In genomic region chr17:75855310-75856061, GRCh38 we compare ENCODE assay signal across 1 cellular context.
TF ChIP-seq lines count a peak whose summit lies in the region.

TSS of gene WBP2 (minus strand) at chr17:75855335. CDS start at chr17:75855297, 38 bp downstream.

TF ChIP-seq in HepG2, 621 proteins besides CTCF, POLR2A, EP300 and RAD21 (continued from another document and continues in another):
- TF ChIP-seq ZNF574 (CRISPR knock-in tag; IDR thresholded peaks at IDR 0.05) (peak; percentile 90), YEATS4 (CRISPR knock-in tag; IDR thresholded peaks at IDR 0.05; ENCODE audit: borderline replicate concordance) (peak; percentile 92), ELF3 (CRISPR knock-in tag; IDR thresholded peaks at IDR 0.05) (peak; percentile 91), ZNF747 (CRISPR knock-in tag; IDR thresholded peaks at IDR 0.05; ENCODE audit: borderline replicate concordance) (peak; percentile 82; the same call in 1 of the 2 replicates), ZBTB1 (CRISPR knock-in tag; IDR thresholded peaks at IDR 0.05; ENCODE audit: borderline replicate concordance) (no peak), RNF219 (CRISPR knock-in tag; IDR thresholded peaks at IDR 0.05) (no peak; the same call in 1 of the 2 replicates), FLYWCH1 (CRISPR knock-in tag; IDR thresholded peaks at IDR 0.05) (no peak), IRX3 (CRISPR knock-in tag; IDR thresholded peaks at IDR 0.05; ENCODE audit: borderline replicate concordance, low read depth) (peak; percentile 76; the same call in 1 of the 2 replicates), NRL (CRISPR knock-in tag; IDR thresholded peaks at IDR 0.05; ENCODE audit: borderline replicate concordance) (peak; percentile 96; the same call in 1 of the 2 replicates), RFX5 (IDR thresholded peaks at IDR 0.05; ENCODE audit: low read depth, low read length) (no peak; the same call in 1 of the 2 replicates), ZBTB25 (CRISPR knock-in tag; IDR thresholded peaks at IDR 0.05) (peak; percentile 91), ZNF567 (CRISPR knock-in tag; IDR thresholded peaks at IDR 0.05; ENCODE audit: borderline replicate concordance) (peak; percentile 98), NCOA1 (CRISPR knock-in tag; IDR thresholded peaks at IDR 0.05) (peak; percentile 96; the same call in 1 of the 2 replicates), RBM39 (IDR thresholded peaks at IDR 0.05; ENCODE audit: low read depth, low read length, poor library complexity, severe bottlenecking) (peak; percentile 96), NFE2L2 (IDR thresholded peaks at IDR 0.05; ENCODE audit: low read length) (no peak), KDM3A (CRISPR knock-in tag; IDR thresholded peaks at IDR 0.05; ENCODE audit: low read depth) (peak; percentile 21; the same call in 1 of the 2 replicates), BCLAF1 (IDR thresholded peaks at IDR 0.05) (no peak), ZNF367 (CRISPR knock-in tag; IDR thresholded peaks at IDR 0.05; ENCODE audit: borderline replicate concordance) (no peak), ZNF703 (CRISPR knock-in tag; IDR thresholded peaks at IDR 0.05; ENCODE audit: borderline replicate concordance) (no peak), ZC3H4 (CRISPR knock-in tag; IDR thresholded peaks at IDR 0.05; ENCODE audit: borderline replicate concordance) (no peak), ZFP36L1 (CRISPR knock-in tag; IDR thresholded peaks at IDR 0.05) (0 out of 2 replicates have a peak, but pooled peaks have one; percentile 55), SOX6 (IDR thresholded peaks at IDR 0.05) (no peak), SOX6 (CRISPR knock-in tag; IDR thresholded peaks at IDR 0.05) (peak; percentile 63), ZNF230 (CRISPR knock-in tag; IDR thresholded peaks at IDR 0.05) (peak; percentile 61), ZNF138 (CRISPR knock-in tag; IDR thresholded peaks at IDR 0.05; ENCODE audit: low read depth) (no peak), GTF3A (CRISPR knock-in tag; conservative IDR thresholded peaks at IDR 0.05) (no peak), TCF7 (IDR thresholded peaks at IDR 0.05; ENCODE audit: low read depth) (no peak), NFAT5 (CRISPR knock-in tag; IDR thresholded peaks at IDR 0.05) (no peak), DPF2 (CRISPR knock-in tag; IDR thresholded peaks at IDR 0.05; ENCODE audit: borderline replicate concordance, low read depth) (0 out of 2 replicates have a peak, but pooled peaks have one; percentile 34), PITX1 (CRISPR knock-in tag; IDR thresholded peaks at IDR 0.05) (no peak; the same call in 1 of the 2 replicates), PBX3 (CRISPR knock-in tag; IDR thresholded peaks at IDR 0.05; ENCODE audit: borderline replicate concordance) (no peak), THAP11 (CRISPR knock-in tag; IDR thresholded peaks at IDR 0.05) (peak; percentile 99), MAFF (IDR thresholded peaks at IDR 0.05; ENCODE audit: low read depth, low read length) (no peak), ZNF142 (CRISPR knock-in tag; IDR thresholded peaks at IDR 0.05) (no peak), PRMT3 (CRISPR knock-in tag; IDR thresholded peaks at IDR 0.05; ENCODE audit: borderline replicate concordance, low read depth) (no peak), ZNF431 (CRISPR knock-in tag; IDR thresholded peaks at IDR 0.05; ENCODE audit: borderline replicate concordance, low read depth) (peak; percentile 22; the same call in 1 of the 2 replicates), ZSCAN25 (CRISPR knock-in tag; IDR thresholded peaks at IDR 0.05) (peak; percentile 80), TOPORS (CRISPR knock-in tag; IDR thresholded peaks at IDR 0.05) (0 out of 2 replicates have a peak, but pooled peaks have one; percentile 77)
